1 cellular context compared by ENCODE assay signal in genomic region chr7:126574276-126574675, GRCh38.
TF ChIP-seq lines count a peak whose summit lies in the region.

No MANE protein-coding gene starts in this region.

TF ChIP-seq in SK-N-SH, 30 proteins besides CTCF, POLR2A, EP300 and RAD21 (continued from another document):
- TF ChIP-seq REST (IDR thresholded peaks at IDR 0.05; ENCODE audit: low read depth, low read length) (no peak), MEF2A (IDR thresholded peaks at IDR 0.05; ENCODE audit: borderline replicate concordance, low read depth) (no peak), RFX5 (IDR thresholded peaks at IDR 0.05; ENCODE audit: low read length) (no peak), SMC3 (IDR thresholded peaks at IDR 0.05; ENCODE audit: low read depth, low read length) (no peak), CHD2 (IDR thresholded peaks at IDR 0.05; ENCODE audit: low read length, partially characterized antibody) (no peak), SIN3A (IDR thresholded peaks at IDR 0.05; ENCODE audit: borderline replicate concordance, low read depth, low read length) (no peak), POLR2AphosphoS5 (IDR thresholded peaks at IDR 0.05; ENCODE audit: low read depth, low read length) (no peak), TCF12 (IDR thresholded peaks at IDR 0.05) (peak; percentile 17; the same call in 1 of the 2 replicates), YY1 (IDR thresholded peaks at IDR 0.05; ENCODE audit: low read depth) (no peak), MXI1 (IDR thresholded peaks at IDR 0.05; ENCODE audit: low read depth, low read length) (no peak), TEAD4 (IDR thresholded peaks at IDR 0.05; ENCODE audit: borderline replicate concordance, insufficient read depth) (no peak; the same call in 1 of the 2 replicates), NFIC (IDR thresholded peaks at IDR 0.05; ENCODE audit: borderline replicate concordance) (peak; percentile 44), IRF3 (IDR thresholded peaks at IDR 0.05; ENCODE audit: low read depth, low read length) (no peak)
